8 cellular contexts compared by ENCODE assay signal in the genomic region with DNA sequence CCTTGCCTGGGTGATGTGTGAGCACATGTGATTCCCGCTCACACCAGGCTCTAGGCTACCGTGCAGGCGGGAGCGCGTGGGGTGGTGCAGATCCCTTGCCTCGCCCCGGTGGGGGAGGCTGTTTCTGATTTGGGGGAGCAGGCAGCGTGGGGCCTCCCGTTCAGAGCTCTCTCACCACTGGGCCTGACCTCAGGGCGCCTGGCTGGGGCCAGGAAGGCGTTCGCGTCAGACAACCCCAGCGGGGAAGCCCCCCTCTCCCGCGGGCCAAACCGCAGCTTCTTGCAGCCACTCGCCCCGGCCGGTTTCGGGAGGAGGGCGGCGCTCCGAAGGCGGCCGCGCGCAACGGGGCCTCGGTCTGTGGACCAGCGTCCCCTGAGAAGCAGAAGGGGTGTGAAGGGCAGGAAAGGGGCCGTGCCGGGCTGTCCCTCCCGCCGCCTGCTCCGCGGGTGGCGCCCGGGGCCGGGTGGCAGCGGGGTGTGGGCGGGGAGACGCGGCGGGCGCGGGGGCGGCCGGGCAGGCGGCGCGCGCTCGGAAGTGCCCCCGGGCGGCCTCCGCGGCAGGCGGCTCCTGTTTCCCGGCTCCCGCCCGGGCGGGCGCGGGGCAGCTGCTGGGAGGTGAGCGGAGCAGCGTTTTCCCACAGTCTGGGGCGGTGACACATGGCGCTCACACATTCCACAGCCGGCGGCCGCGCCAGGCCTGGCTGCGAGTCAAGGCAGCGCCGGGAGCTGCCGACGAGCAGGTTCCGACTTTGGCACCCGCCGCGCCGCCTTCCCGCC.
DNase-seq lines count a peak whose midpoint lies in the region; ATAC-seq and TF ChIP-seq lines count a peak whose summit lies in the region.

No MANE protein-coding gene starts in this region.

- intact Hi-C loops in heart left ventricle (cut with DNase I) = loop anchor here (1.0 to 10.0 kb wide), 13 partner anchors 61 to 286 kb away; a partner anchor contains a TSS

- H3K36me3 Mint-ChIP-seq in activated naive CD8-positive, alpha-beta T cell treated with anti-CD3 and anti-CD28 coated beads, Interleukin-2, amount 10 ng/mL, durations not matched to agents 7 days and 5 days = no peaks in the 10 kb centered on the region

- H3K27me3 ChIP-seq in heart left ventricle (peaks cover 0 to 29% (median 0%) of the 10 kb centered on the region in 9 donors), upper lobe of left lung (no peaks in the 10 kb centered on the region)

- DNase-seq in EL = peak; percentile 91
- peak; percentile 60 for DNase-seq in SK-MEL-5 (ENCODE audit: low read depth, low spot score)
- peak; percentile 74 for DNase-seq in activated naive CD8-positive, alpha-beta T cell treated with anti-CD3 and anti-CD28 coated beads, Interleukin-2, amount 10 ng/mL, durations not matched to agents 7 days and 5 days
- DNase-seq in heart left ventricle = peak; percentile 88 to 93 (median 93)
- peak; percentile 59 for DNase-seq in pons (ENCODE audit: low spot score)
- DNase-seq in upper lobe of left lung = peak; percentile 79 to 96

- H3K36me3 ChIP-seq in heart left ventricle (no peaks in the 10 kb centered on the region), upper lobe of left lung (no peaks in the 10 kb centered on the region)

- H3K4me3 ChIP-seq in heart left ventricle (peak overlapping the region; percentile 8 to 64 (median 53)), upper lobe of left lung (peak overlapping the region in 3 of 4 donors; percentile 48 to 54 (median 51))

- ATAC-seq in GM21717 (IDR thresholded peaks at IDR 0.05; ENCODE audit: unreplicated experiment) (peak; percentile 95), heart left ventricle (peak; percentile 89 to 92 (median 92)), upper lobe of left lung (ENCODE audit: low FRiP score in 2 of 2) (peak; percentile 85 to 89)
- peak; percentile 79 for ATAC-seq in activated naive CD8-positive, alpha-beta T cell treated with anti-CD3 and anti-CD28 coated beads, Interleukin-2, amount 10 ng/mL, durations not matched to agents 7 days and 5 days (ENCODE audit: low read depth)

- no peak overlapping the region for H3K27ac Mint-ChIP-seq in activated naive CD8-positive, alpha-beta T cell treated with anti-CD3 and anti-CD28 coated beads, Interleukin-2, amount 10 ng/mL, durations not matched to agents 7 days and 5 days

- peak overlapping the region; percentile 72 for H3K4me3 Mint-ChIP-seq in activated naive CD8-positive, alpha-beta T cell treated with anti-CD3 and anti-CD28 coated beads, Interleukin-2, amount 10 ng/mL, durations not matched to agents 7 days and 5 days

- peaks cover 6% of the 10 kb centered on the region for H3K4me1 Mint-ChIP-seq in activated naive CD8-positive, alpha-beta T cell treated with anti-CD3 and anti-CD28 coated beads, Interleukin-2, amount 10 ng/mL, durations not matched to agents 7 days and 5 days

- H3K9me3 ChIP-seq in heart left ventricle (peaks cover 0 to 30% (median 0%) of the 10 kb centered on the region in 12 donors), upper lobe of left lung (no peaks in the 10 kb centered on the region)

- peak overlapping the region; percentile 67 to 97 (median 86) for H3K27ac ChIP-seq in heart left ventricle
- H3K27ac ChIP-seq in upper lobe of left lung = peak overlapping the region; percentile 67 to 74 (median 70)

- H3K4me1 ChIP-seq in heart left ventricle (peaks cover 3 to 23% (median 15%) of the 10 kb centered on the region in 12 donors), upper lobe of left lung (peaks cover 19 to 24% (median 20%) of the 10 kb centered on the region in 4 donors)

- peak; percentile 98 for TF ChIP-seq EP300 in Ishikawa (IDR thresholded peaks at IDR 0.05; ENCODE audit: borderline replicate concordance)
- peak in 1 of 4 donors; percentile 39 for TF ChIP-seq EP300 in upper lobe of left lung (IDR thresholded peaks at IDR 0.05)

- H3K9me3 Mint-ChIP-seq in activated naive CD8-positive, alpha-beta T cell treated with anti-CD3 and anti-CD28 coated beads, Interleukin-2, amount 10 ng/mL, durations not matched to agents 7 days and 5 days = peaks cover 13% of the 10 kb centered on the region

- POLR2A ChIA-PET in activated naive CD8-positive, alpha-beta T cell treated with anti-CD3 and anti-CD28 coated beads, Interleukin-2, amount 10 ng/mL, durations not matched to agents 7 days and 5 days (lab: Charles Lee) = no interaction called here

- TF ChIP-seq CTCF in heart left ventricle (IDR thresholded peaks at IDR 0.05) (no peak), upper lobe of left lung (IDR thresholded peaks at IDR 0.05) (peak in 2 of 6 experiments; percentile 9 to 38)

- WGBS in heart left ventricle, 4 donors = 1 to 15% (median 1%) methylated on average over 9 to 84 of the region's 84 CpGs
- WGBS in upper lobe of left lung, 2 donors = 0 to 5% methylated on average over 24 to 53 of the region's 84 CpGs

- in situ Hi-C loops in SK-MEL-5 (cut with HindIII; ENCODE audit: low pct_unique_long_range_greater_than_20kb, low sequenced_read_pairs) = no loop called here

- H3K27me3 Mint-ChIP-seq in activated naive CD8-positive, alpha-beta T cell treated with anti-CD3 and anti-CD28 coated beads, Interleukin-2, amount 10 ng/mL, durations not matched to agents 7 days and 5 days = peaks cover 56% of the 10 kb centered on the region

- TF ChIP-seq POLR2A in heart left ventricle (IDR thresholded peaks at IDR 0.05) (no peak), upper lobe of left lung (IDR thresholded peaks at IDR 0.05) (peak in 2 of 4 donors; percentile 40 to 47)

- peak; percentile 39; the same call in 1 of the 2 replicates for TF ChIP-seq RAD21 in Ishikawa (IDR thresholded peaks at IDR 0.05; ENCODE audit: low read depth)

TF ChIP-seq in Ishikawa, 13 proteins besides CTCF, POLR2A, EP300 and RAD21:
- TF ChIP-seq, protein P1, sequence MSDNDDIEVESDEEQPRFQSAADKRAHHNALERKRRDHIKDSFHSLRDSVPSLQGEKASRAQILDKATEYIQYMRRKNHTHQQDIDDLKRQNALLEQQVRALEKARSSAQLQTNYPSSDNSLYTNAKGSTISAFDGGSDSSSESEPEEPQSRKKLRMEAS (IDR thresholded peaks at IDR 0.05) = peak; percentile 100
- TF ChIP-seq YY1 (IDR thresholded peaks at IDR 0.05; ENCODE audit: low read depth) = peak; percentile 65; the same call in 1 of the 2 replicates
- TF ChIP-seq NFIC (IDR thresholded peaks at IDR 0.05) = peak; percentile 98
- peak; percentile 98 for TF ChIP-seq TEAD4 (IDR thresholded peaks at IDR 0.05)
- TF ChIP-seq ZBTB7A (IDR thresholded peaks at IDR 0.05; ENCODE audit: low read depth) = peak; percentile 64
- peak; percentile 58; the same call in 1 of the 2 replicates for TF ChIP-seq TAF1 (IDR thresholded peaks at IDR 0.05; ENCODE audit: low read depth)
- TF ChIP-seq EGR1 (IDR thresholded peaks at IDR 0.05) = no peak; the same call in none of the 2 replicates
- TF ChIP-seq TCF12 (IDR thresholded peaks at IDR 0.05; ENCODE audit: low read depth) = peak; percentile 99
- TF ChIP-seq FOXM1 (IDR thresholded peaks at IDR 0.05; ENCODE audit: borderline replicate concordance, low read depth) = peak; percentile 84
- TF ChIP-seq CREB1 (IDR thresholded peaks at IDR 0.05; ENCODE audit: low read depth) = peak; percentile 13; the same call in 1 of the 2 replicates
- TF ChIP-seq, protein P2, sequence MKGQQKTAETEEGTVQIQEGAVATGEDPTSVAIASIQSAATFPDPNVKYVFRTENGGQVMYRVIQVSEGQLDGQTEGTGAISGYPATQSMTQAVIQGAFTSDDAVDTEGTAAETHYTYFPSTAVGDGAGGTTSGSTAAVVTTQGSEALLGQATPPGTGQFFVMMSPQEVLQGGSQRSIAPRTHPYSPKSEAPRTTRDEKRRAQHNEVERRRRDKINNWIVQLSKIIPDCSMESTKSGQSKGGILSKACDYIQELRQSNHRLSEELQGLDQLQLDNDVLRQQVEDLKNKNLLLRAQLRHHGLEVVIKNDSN (IDR thresholded peaks at IDR 0.05) = peak; percentile 53
- TF ChIP-seq, protein P3, sequence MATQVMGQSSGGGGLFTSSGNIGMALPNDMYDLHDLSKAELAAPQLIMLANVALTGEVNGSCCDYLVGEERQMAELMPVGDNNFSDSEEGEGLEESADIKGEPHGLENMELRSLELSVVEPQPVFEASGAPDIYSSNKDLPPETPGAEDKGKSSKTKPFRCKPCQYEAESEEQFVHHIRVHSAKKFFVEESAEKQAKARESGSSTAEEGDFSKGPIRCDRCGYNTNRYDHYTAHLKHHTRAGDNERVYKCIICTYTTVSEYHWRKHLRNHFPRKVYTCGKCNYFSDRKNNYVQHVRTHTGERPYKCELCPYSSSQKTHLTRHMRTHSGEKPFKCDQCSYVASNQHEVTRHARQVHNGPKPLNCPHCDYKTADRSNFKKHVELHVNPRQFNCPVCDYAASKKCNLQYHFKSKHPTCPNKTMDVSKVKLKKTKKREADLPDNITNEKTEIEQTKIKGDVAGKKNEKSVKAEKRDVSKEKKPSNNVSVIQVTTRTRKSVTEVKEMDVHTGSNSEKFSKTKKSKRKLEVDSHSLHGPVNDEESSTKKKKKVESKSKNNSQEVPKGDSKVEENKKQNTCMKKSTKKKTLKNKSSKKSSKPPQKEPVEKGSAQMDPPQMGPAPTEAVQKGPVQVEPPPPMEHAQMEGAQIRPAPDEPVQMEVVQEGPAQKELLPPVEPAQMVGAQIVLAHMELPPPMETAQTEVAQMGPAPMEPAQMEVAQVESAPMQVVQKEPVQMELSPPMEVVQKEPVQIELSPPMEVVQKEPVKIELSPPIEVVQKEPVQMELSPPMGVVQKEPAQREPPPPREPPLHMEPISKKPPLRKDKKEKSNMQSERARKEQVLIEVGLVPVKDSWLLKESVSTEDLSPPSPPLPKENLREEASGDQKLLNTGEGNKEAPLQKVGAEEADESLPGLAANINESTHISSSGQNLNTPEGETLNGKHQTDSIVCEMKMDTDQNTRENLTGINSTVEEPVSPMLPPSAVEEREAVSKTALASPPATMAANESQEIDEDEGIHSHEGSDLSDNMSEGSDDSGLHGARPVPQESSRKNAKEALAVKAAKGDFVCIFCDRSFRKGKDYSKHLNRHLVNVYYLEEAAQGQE (IDR thresholded peaks at IDR 0.05; ENCODE audit: low read depth) = no peak; the same call in 1 of the 2 replicates
- peak; percentile 49 for TF ChIP-seq CEBPB (IDR thresholded peaks at IDR 0.05)

Comparison
In these comparisons a context has a peak if more than half of its experiments do, and no peak if none do; other contexts are left out.
1. Peak in every context shown above with its lines: DNase-seq, ATAC-seq, H3K4me3 ChIP-seq and H3K27ac ChIP-seq.